In genomic region chr7:29289156-29290021, GRCh38 we compare ENCODE assay signal across 8 cellular contexts.
DNase-seq lines count a peak whose midpoint lies in the region; ATAC-seq lines count a peak whose summit lies in the region.
"Had no signal": no experiment of that assay in that cellular context is flagged by ENCODE, and none has a peak within 500 bp of the region (broad histone marks: within the 10 kb centered on the region; RNA-seq: fewer than 3 reads in every experiment).

No MANE protein-coding gene starts in this region.

- DNase-seq in NCI-H524 treated with DMSO at 0.1 percent for 48 hours (lab: John Stamatoyannopoulos, UW) (peak; percentile 99), head of caudate nucleus (peak; percentile 20 to 84 (median 67)), KG1 (lab: John Stamatoyannopoulos, UW) (no peak), NCI-H1436 treated with DMSO at 0.1 percent for 48 hours (lab: John Stamatoyannopoulos, UW) (no peak), islet precursor cell (no peak)

- intact Hi-C loops in head of caudate nucleus (cut with DNase I) = no loop called here

- peak; percentile 71 for ATAC-seq in GM18909 (IDR thresholded peaks at IDR 0.05; ENCODE audit: poor library complexity, unreplicated experiment)
- peak; percentile 53 for ATAC-seq in HG03039 (IDR thresholded peaks at IDR 0.05; ENCODE audit: unreplicated experiment)
- ATAC-seq: Panc1 had no signal

Comparison
In these comparisons a context has a peak if more than half of its experiments do, and no peak if none do; other contexts are left out.
1. DNase-seq: peak in NCI-H524 treated with DMSO at 0.1 percent for 48 hours (single experiment) and head of caudate nucleus (42 of 42); none in KG1 (single experiment), NCI-H1436 treated with DMSO at 0.1 percent for 48 hours (single experiment) and islet precursor cell (single experiment).